ENCODE assay signal across 21 cellular contexts in genomic region chr11:92717240-92717639, GRCh38.
DNase-seq lines count a peak whose midpoint lies in the region; ATAC-seq and TF ChIP-seq lines count a peak whose summit lies in the region.
"Had no signal": no experiment of that assay in that cellular context is flagged by ENCODE, and none has a peak within 500 bp of the region (broad histone marks: within the 10 kb centered on the region; RNA-seq: fewer than 3 reads in every experiment).

No MANE protein-coding gene starts in this region.

- TF ChIP-seq POLR2A in gastroesophageal sphincter (IDR thresholded peaks at IDR 0.05) = no peak

- no peak overlapping the region for H3K9ac ChIP-seq in mammary epithelial cell (ENCODE audit: insufficient read depth, low read length)
- H3K9ac ChIP-seq: BLaER1 had no signal

- H3K27me3 ChIP-seq in mammary epithelial cell (ENCODE audit: insufficient read depth, low read length) (no peaks in the 10 kb centered on the region), gastroesophageal sphincter (no peaks in the 10 kb centered on the region), WERI-Rb-1 (ENCODE audit: insufficient read depth, low read depth, severe bottlenecking) (no peaks in the 10 kb centered on the region)
- H3K27me3 ChIP-seq: BLaER1, MG63 had no signal

- H2AFZ ChIP-seq in mammary epithelial cell (ENCODE audit: low read depth, low read length) = no peak overlapping the region
- H2AFZ ChIP-seq: GM23338, PC-9 had no signal

- intact Hi-C loops in mammary epithelial cell (cut with micrococcal nuclease) = no loop called here

- DNase-seq in COR-L47 (lab: John Stamatoyannopoulos, UW) (peak; percentile 50), NCI-H146 treated with DMSO at 0.1 percent for 48 hours (lab: John Stamatoyannopoulos, UW; ENCODE audit: unreplicated experiment) (peak; percentile 31), mammary epithelial cell (peak; percentile 34), kidney tubule cell (ENCODE audit: low spot score) (peak; percentile 8), WERI-Rb-1 (no peak), osteocyte (ENCODE audit: extremely low spot score, unreplicated experiment) (no peak)
- DNase-seq: CD4-positive, CD25-positive, alpha-beta regulatory T cell; H9; KBM-7; MG63; NCI-H1105 treated with DMSO at 0.1 percent for 48 hours; NCI-H1694; NCI-H2171; NCI-H226; NCI-H524; PC-9; RPMI8226; SHP77 had no signal

- in situ Hi-C loops in mammary epithelial cell (cut with MboI; ENCODE audit: low sequenced_read_pairs in 2 of 2) = no loop called here

- ATAC-seq in gastroesophageal sphincter = no peak
- ATAC-seq: GM23338 had no signal

- BruUV-seq in mammary epithelial cell (replicated peaks; lab: Mats Ljungman, UMichigan) = no TSS peak

- WGBS in mammary epithelial cell (ENCODE audit: low coverage, missing lambda C conversion rate) = 50% methylated on average over 1 of the region's 1 CpG
- WGBS in gastroesophageal sphincter (ENCODE audit: low coverage in 1 of 2), 2 donors = 100% methylated on average over 1 of the region's 1 CpG

- H4K20me1 ChIP-seq in mammary epithelial cell (ENCODE audit: insufficient read depth, low read length) = no peaks in the 10 kb centered on the region
- H4K20me1 ChIP-seq: BLaER1 had no signal

- H3K79me2 ChIP-seq in mammary epithelial cell (ENCODE audit: insufficient read depth, low read length) = no peaks in the 10 kb centered on the region

- dilution Hi-C loops in mammary epithelial cell (cut with HindIII; ENCODE audit: low sequenced_read_pairs) = no loop called here

- H3K4me1 ChIP-seq in mammary epithelial cell (ENCODE audit: insufficient read depth, low read length) (peaks cover 5% of the 10 kb centered on the region), gastroesophageal sphincter (peaks cover 0 to 6% (median under 1%) of the 10 kb centered on the region in 3 donors)
- H3K4me1 ChIP-seq: BLaER1 had no signal

- no peak overlapping the region for H3K4me2 ChIP-seq in mammary epithelial cell (ENCODE audit: insufficient read depth, low read depth, low read length)
- H3K4me2 ChIP-seq: BLaER1, GM23338, PC-9 had no signal

- no peaks in the 10 kb centered on the region for H3K27me3 Mint-ChIP-seq in osteocyte (ENCODE audit: unreplicated experiment)
- H3K27me3 Mint-ChIP-seq: CD4-positive, CD25-positive, alpha-beta regulatory T cell had no signal

- no peaks in the 10 kb centered on the region for H3K9me3 ChIP-seq in mammary epithelial cell (replicated peaks; ENCODE audit: insufficient read depth, low read length)
- no peaks in the 10 kb centered on the region for H3K9me3 ChIP-seq in gastroesophageal sphincter
- no peaks in the 10 kb centered on the region for H3K9me3 ChIP-seq in WERI-Rb-1 (ENCODE audit: severe bottlenecking)
- H3K9me3 ChIP-seq: MG63 had no signal

- H3K36me3 ChIP-seq in mammary epithelial cell (ENCODE audit: insufficient read depth, low read length) = no peaks in the 10 kb centered on the region
- no peaks in the 10 kb centered on the region for H3K36me3 ChIP-seq in gastroesophageal sphincter
- H3K36me3 ChIP-seq in WERI-Rb-1 = no peaks in the 10 kb centered on the region
- H3K36me3 ChIP-seq: BLaER1, MG63 had no signal

- H3K4me1 Mint-ChIP-seq in osteocyte (ENCODE audit: unreplicated experiment) = peaks cover 7% of the 10 kb centered on the region
- H3K4me1 Mint-ChIP-seq: CD4-positive, CD25-positive, alpha-beta regulatory T cell had no signal

- H3K9me3 Mint-ChIP-seq in osteocyte (ENCODE audit: unreplicated experiment) = no peaks in the 10 kb centered on the region

- TF ChIP-seq CTCF in mammary epithelial cell (conservative IDR thresholded peaks at IDR 0.05 in 1 of 2, IDR thresholded peaks at IDR 0.05 in 1 of 2; ENCODE audit: extremely low read depth in 1 of 2, insufficient read depth in 1 of 2, low read depth in 1 of 2, low read length in 2 of 2) = no peak
- no peak for TF ChIP-seq CTCF in gastroesophageal sphincter (IDR thresholded peaks at IDR 0.05)
- TF ChIP-seq CTCF in WERI-Rb-1 (IDR thresholded peaks at IDR 0.05; ENCODE audit: low read depth, low read length) = no peak
- TF ChIP-seq CTCF in osteocyte (IDR thresholded peaks at IDR 0.05) = no peak

- CTCF ChIA-PET in mammary epithelial cell (lab: Charles Lee; ENCODE audit: low non-redundant PET) = interaction anchor here (0.5 to 0.6 kb wide), 2 partner anchors 10 to 33 kb away, joined by 3 to 4 read pairs; no protein-coding TSS in a partner anchor

- H3K36me3 Mint-ChIP-seq in osteocyte (ENCODE audit: unreplicated experiment) = no peaks in the 10 kb centered on the region
- H3K36me3 Mint-ChIP-seq: CD4-positive, CD25-positive, alpha-beta regulatory T cell had no signal

- no peak for TF ChIP-seq EP300 in gastroesophageal sphincter (IDR thresholded peaks at IDR 0.05)

- H3K27ac ChIP-seq in mammary epithelial cell (ENCODE audit: insufficient read depth, low read depth, low read length) (no peak overlapping the region), gastroesophageal sphincter (no peak overlapping the region), WERI-Rb-1 (no peak overlapping the region)
- H3K27ac ChIP-seq: BLaER1, PC-9 had no signal

- no peak overlapping the region for H3K4me3 ChIP-seq in mammary epithelial cell (replicated peaks in 1 of 3; ENCODE audit: insufficient read depth in 1 of 3, low read depth in 2 of 3, low read length in 3 of 3)
- no peak overlapping the region for H3K4me3 ChIP-seq in gastroesophageal sphincter
- H3K4me3 ChIP-seq in WERI-Rb-1 (ENCODE audit: low read depth, low read length) = no peak overlapping the region
- H3K4me3 ChIP-seq: BLaER1, GM23338, MG63, PC-9 had no signal

- H3K27ac Mint-ChIP-seq in osteocyte (ENCODE audit: unreplicated experiment) = no peak overlapping the region
- H3K27ac Mint-ChIP-seq: CD4-positive, CD25-positive, alpha-beta regulatory T cell; GM23338; H9 had no signal

- no peak overlapping the region for H3K4me3 Mint-ChIP-seq in osteocyte (ENCODE audit: unreplicated experiment)
- H3K4me3 Mint-ChIP-seq: CD4-positive, CD25-positive, alpha-beta regulatory T cell; GM23338; H9 had no signal

Comparison
In these comparisons a context has a peak if more than half of its experiments do, and no peak if none do; other contexts are left out.
1. DNase-seq: peak in COR-L47 (single experiment), NCI-H146 treated with DMSO at 0.1 percent for 48 hours (single experiment), mammary epithelial cell (single experiment) and kidney tubule cell (single experiment); none in WERI-Rb-1 (single experiment) and osteocyte (single experiment).